13 cellular contexts compared by ENCODE assay signal in the genomic region with DNA sequence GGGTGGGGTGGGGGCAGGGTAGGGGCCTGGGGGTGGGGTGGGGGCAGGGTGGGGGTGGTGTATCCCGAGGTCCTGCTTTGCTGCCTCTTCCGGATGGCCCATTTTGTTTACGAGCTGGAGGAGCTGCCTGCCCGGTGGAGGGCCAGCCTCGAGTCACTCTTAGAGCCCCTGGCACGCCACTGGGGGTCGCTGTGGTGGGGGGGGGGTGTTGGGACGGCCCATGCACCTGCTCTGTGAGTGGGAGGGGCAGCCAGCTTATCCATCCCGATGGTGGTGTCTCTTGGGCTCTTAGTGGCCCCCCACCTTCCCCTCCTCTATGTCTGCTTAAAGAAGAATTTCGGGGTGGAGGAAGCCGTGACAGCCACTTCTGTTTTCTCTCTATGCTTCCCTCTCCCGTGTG. TPM values are rescaled to one million over a fixed set of nuclear protein-coding genes. Genes with fewer than 3 reads are reported as not detected.
DNase-seq lines count a peak whose midpoint lies in the region; ATAC-seq and TF ChIP-seq lines count a peak whose summit lies in the region.
"Had no signal": no experiment of that assay in that cellular context is flagged by ENCODE, and none has a peak within 500 bp of the region (broad histone marks: within the 10 kb centered on the region; RNA-seq: fewer than 3 reads in every experiment).

No MANE protein-coding gene starts in this region.

- H3K9me3 Mint-ChIP-seq in progenitor cell of endocrine pancreas (ENCODE audit: low read depth): no peaks in the 10 kb centered on the region

- no peak for ATAC-seq in HG02840 (IDR thresholded peaks at IDR 0.05; ENCODE audit: low FRiP score, unreplicated experiment)
- no peak for ATAC-seq in HG03175 (IDR thresholded peaks at IDR 0.05; ENCODE audit: unreplicated experiment)

- H3K27ac Mint-ChIP-seq in progenitor cell of endocrine pancreas: no peak overlapping the region

- peak; percentile 27 for DNase-seq in NOMO-1 treated with DMSO at 0.1 percent for 48 hours (lab: John Stamatoyannopoulos, UW; ENCODE audit: unreplicated experiment)
- no peak for DNase-seq in NOMO-1 treated with dmso at 0.1 percent for 144 hours (lab: John Stamatoyannopoulos, UW; ENCODE audit: unreplicated experiment)
- DNase-seq in NAMALWA (ENCODE audit: low spot score): peak; percentile 50
- peak; percentile 22 for DNase-seq in effector CD4-positive, alpha-beta T cell
- DNase-seq in progenitor cell of endocrine pancreas (ENCODE audit: low spot score, unreplicated experiment): no peak
- DNase-seq in NCI-H2081 (lab: John Stamatoyannopoulos, UW): no peak
- DNase-seq: NCI-H1417 treated with DMSO at 0.1 percent for 48 hours, thyroid gland had no signal

- H3K4me1 Mint-ChIP-seq in progenitor cell of endocrine pancreas (ENCODE audit: low read depth): no peaks in the 10 kb centered on the region

- H3K4me3 Mint-ChIP-seq in progenitor cell of endocrine pancreas (ENCODE audit: low read depth): no peak overlapping the region

- H3K36me3 Mint-ChIP-seq in progenitor cell of endocrine pancreas (ENCODE audit: insufficient read depth): no peaks in the 10 kb centered on the region

- TF ChIP-seq CTCF in progenitor cell of endocrine pancreas (IDR thresholded peaks at IDR 0.05; ENCODE audit: unreplicated experiment): peak; percentile 40

- H3K27me3 Mint-ChIP-seq in progenitor cell of endocrine pancreas: peaks cover 5% of the 10 kb centered on the region

RNA-seq across cellular contexts. Expression of gene MRGPRD, which starts 24.6 kb away (rescaled TPM):
- not detected in 2 replicates for total RNA-seq in progenitor cell of endocrine pancreas
- total RNA-seq: activated CD8-positive, alpha-beta memory T cell treated with anti-CD3 and anti-CD28 coated beads for 36 hours; fibroblast of lung; prostate gland; thyroid gland had no signal

RNA-seq across cellular contexts. Expression of gene IGHMBP2, which starts 52.5 kb away (rescaled TPM):
- total RNA-seq in progenitor cell of endocrine pancreas: 30.6 and 30.8 TPM in 2 replicates

RNA-seq across cellular contexts. Expression of gene MRPL21, which starts 52.5 kb away (rescaled TPM):
- total RNA-seq in progenitor cell of endocrine pancreas: 51.4 and 54.0 TPM in 2 replicates

RNA-seq across cellular contexts. Expression of gene MRGPRF, which starts 56.9 kb away (rescaled TPM):
- 0.24 and 0.41 TPM in 2 replicates for total RNA-seq in progenitor cell of endocrine pancreas
- total RNA-seq: activated CD8-positive, alpha-beta memory T cell treated with anti-CD3 and anti-CD28 coated beads for 36 hours had no signal

Comparison
In these comparisons a context has a peak if more than half of its experiments do, and no peak if none do; other contexts are left out.
1. DNase-seq: peak in NOMO-1 treated with DMSO at 0.1 percent for 48 hours (single experiment), NAMALWA (single experiment) and effector CD4-positive, alpha-beta T cell (single experiment); none in NOMO-1 treated with dmso at 0.1 percent for 144 hours (single experiment), progenitor cell of endocrine pancreas (single experiment) and NCI-H2081 (0 of 2).